ENCODE assay signal across 8 cellular contexts in genomic region chr19:2477141-2477710, GRCh38. TPM values are rescaled to one million over a fixed set of nuclear protein-coding genes. Genes with fewer than 3 reads are reported as not detected.
A peak's percentile ranks its signal among the peaks of the same experiment; 100 is the strongest.
DNase-seq lines count a peak whose midpoint lies in the region; TF ChIP-seq lines count a peak whose summit lies in the region.

No MANE protein-coding gene starts in this region.

- peak overlapping the region in 1 of 2 experiments; percentile 2 for H3K23ac ChIP-seq in mesenchymal stem cell (ENCODE audit: low read length in 2 of 2)

- H4K8ac ChIP-seq in mesenchymal stem cell (ENCODE audit: low read length), result no peak overlapping the region

- under 1% methylated on average over 27 of the region's 27 CpGs for WGBS in mesenchymal stem cell
- WGBS in thyroid gland, 2 donors, result 2 to 20% methylated on average over 9 of the region's 27 CpGs

- no peak for TF ChIP-seq CTCF in thyroid gland (IDR thresholded peaks at IDR 0.05)
- TF ChIP-seq CTCF in GM20000 (IDR thresholded peaks at IDR 0.05; ENCODE audit: extremely low read depth, missing control alignments), result no peak

- DNase-seq in SK-N-MC (ENCODE audit: low read depth, low spot score), result no peak
- DNase-seq in dermis blood vessel endothelial cell, result peak; percentile 31
- DNase-seq in mesenchymal stem cell, result peak; percentile 47
- peak; percentile 54 to 73 for DNase-seq in thyroid gland
- no peak for DNase-seq in iPS-NIHi7 (ENCODE audit: extremely low spot score)
- DNase-seq in GM20000 (ENCODE audit: low spot score), result no peak
- DNase-seq in NCI-H510A (lab: John Stamatoyannopoulos, UW), result no peak

- peak overlapping the region in 1 of 2 experiments; percentile 5 for H2BK12ac ChIP-seq in mesenchymal stem cell (ENCODE audit: low read length in 2 of 2)

- H3K18ac ChIP-seq in mesenchymal stem cell (ENCODE audit: low read depth in 1 of 2, low read length in 2 of 2), result peak overlapping the region; percentile 88 to 97

- H4K91ac ChIP-seq in mesenchymal stem cell (ENCODE audit: low read length), result no peak overlapping the region

- peak in 1 of 2 donors; percentile 48 for TF ChIP-seq POLR2A in thyroid gland (IDR thresholded peaks at IDR 0.05)

- H3K27ac ChIP-seq in SK-N-MC, result no peak overlapping the region
- peak overlapping the region; percentile 95 for H3K27ac ChIP-seq in mesenchymal stem cell (ENCODE audit: low read length, poor library complexity, severe bottlenecking)
- peak overlapping the region; percentile 94 to 99 (median 98) for H3K27ac ChIP-seq in thyroid gland

- H3K36me3 ChIP-seq in ES-I3 (ENCODE audit: insufficient read depth, low read length) (no peaks in the 10 kb centered on the region), SK-N-MC (ENCODE audit: insufficient read depth, low read length) (no peaks in the 10 kb centered on the region), mesenchymal stem cell (ENCODE audit: control insufficient read depth in 1 of 2, insufficient read depth in 2 of 2, low read depth in 1 of 2, low read length in 2 of 2) (peaks cover 4 to 18% of the 10 kb centered on the region in 2 experiments), thyroid gland (peaks cover 9 to 17% of the 10 kb centered on the region in 2 donors)

- H2AK5ac ChIP-seq in mesenchymal stem cell (ENCODE audit: low read length, severe bottlenecking), result no peak overlapping the region

- peaks cover 2% of the 10 kb centered on the region for H3K79me1 ChIP-seq in mesenchymal stem cell (replicated peaks; ENCODE audit: low read length, poor library complexity, severe bottlenecking)

- no peak overlapping the region for H2BK15ac ChIP-seq in mesenchymal stem cell (ENCODE audit: low read depth, poor library complexity, severe bottlenecking)

- H3K9ac ChIP-seq in ES-I3 (ENCODE audit: low read depth, low read length) (peak overlapping the region; percentile 89), SK-N-MC (ENCODE audit: insufficient read length) (no peak overlapping the region), mesenchymal stem cell (ENCODE audit: low read length) (peak overlapping the region; percentile 92)

- peak overlapping the region; percentile 96 for H3K4me3 ChIP-seq in SK-N-MC
- H3K4me3 ChIP-seq in mesenchymal stem cell (ENCODE audit: insufficient read depth in 1 of 2, low read depth in 1 of 2, low read length in 2 of 2), result peak overlapping the region; percentile 80 to 99
- H3K4me3 ChIP-seq in thyroid gland (replicated peaks in 1 of 3), result peak overlapping the region; percentile 93 to 100 (median 99)

- peak overlapping the region; percentile 86 for H3K4me2 ChIP-seq in mesenchymal stem cell (ENCODE audit: low read length, poor library complexity, severe bottlenecking)

- H2BK5ac ChIP-seq in mesenchymal stem cell (ENCODE audit: low read depth, low read length, poor library complexity, severe bottlenecking), result no peak overlapping the region

- H3K14ac ChIP-seq in mesenchymal stem cell (ENCODE audit: low read length in 2 of 2), result peak overlapping the region in 1 of 2 experiments; percentile 88

- intact Hi-C loops in thyroid gland (cut with DNase I), result loop anchor here (5.0 kb wide), 2 partner anchors 65 to 135 kb away; no protein-coding TSS in a partner anchor

- H3K4me1 ChIP-seq in ES-I3 (ENCODE audit: insufficient read depth, low read length), result no peaks in the 10 kb centered on the region
- peaks cover 21% of the 10 kb centered on the region for H3K4me1 ChIP-seq in mesenchymal stem cell (ENCODE audit: control insufficient read depth, insufficient read depth, low read depth, low read length)
- peaks cover 16 to 31% of the 10 kb centered on the region in 2 donors for H3K4me1 ChIP-seq in thyroid gland

- no peak overlapping the region for H2BK120ac ChIP-seq in mesenchymal stem cell (ENCODE audit: low read depth, low read length)

- H2AFZ ChIP-seq in mesenchymal stem cell (ENCODE audit: low read depth, low read length), result no peak overlapping the region

- peak overlapping the region in 1 of 2 experiments; percentile 6 for H3K4ac ChIP-seq in mesenchymal stem cell (ENCODE audit: low read depth in 1 of 2, low read length in 2 of 2)

- H3K9me3 ChIP-seq in ES-I3 (ENCODE audit: control insufficient read depth, insufficient read depth, low read length) (no peaks in the 10 kb centered on the region), SK-N-MC (ENCODE audit: low read depth, low read length) (no peaks in the 10 kb centered on the region), mesenchymal stem cell (ENCODE audit: control insufficient read depth, low read length) (no peaks in the 10 kb centered on the region), thyroid gland (no peaks in the 10 kb centered on the region)

- H3K27me3 ChIP-seq in mesenchymal stem cell (ENCODE audit: control insufficient read depth in 1 of 2, insufficient read depth in 1 of 2, low read length in 2 of 2), result no peaks in the 10 kb centered on the region
- no peaks in the 10 kb centered on the region for H3K27me3 ChIP-seq in thyroid gland

RNA-seq across cellular contexts. Expression of gene GADD45B, which starts 1.3 kb away (rescaled TPM):
- total RNA-seq in dermis blood vessel endothelial cell (53.4 and 114 TPM in 2 replicates), thyroid gland (100 to 1,000 TPM; 148 to 250 (median 195) TPM)
- polyA plus RNA-seq in mesenchymal stem cell (2013, experiment 1 of 2), result 57.8 TPM
- polyA plus RNA-seq in mesenchymal stem cell (2013, experiment 2 of 2), result 51.9 TPM

RNA-seq across cellular contexts. Expression of gene LMNB2, which starts 20.5 kb away (rescaled TPM):
- total RNA-seq in dermis blood vessel endothelial cell (57.3 and 179 TPM in 2 replicates), thyroid gland (10 to 100 TPM; 14.4 to 34.6 (median 27.6) TPM)
- 37.7 TPM for polyA plus RNA-seq in mesenchymal stem cell (2013, experiment 1 of 2)
- 35.4 TPM for polyA plus RNA-seq in mesenchymal stem cell (2013, experiment 2 of 2)

RNA-seq across cellular contexts. Expression of gene TIMM13, which starts 49.8 kb away (rescaled TPM):
- total RNA-seq in dermis blood vessel endothelial cell (48.3 and 53.5 TPM in 2 replicates), thyroid gland (10 to 100 TPM; 27.4 to 52.9 (median 45.0) TPM)
- polyA plus RNA-seq in mesenchymal stem cell (2013, experiment 1 of 2), result 92.8 TPM
- 91.7 TPM for polyA plus RNA-seq in mesenchymal stem cell (2013, experiment 2 of 2)

Comparison
In these comparisons a context has a peak if more than half of its experiments do, and no peak if none do; other contexts are left out.
1. DNase-seq: peak in dermis blood vessel endothelial cell (single experiment), mesenchymal stem cell (single experiment) and thyroid gland (2 of 2); none in SK-N-MC (single experiment), iPS-NIHi7 (single experiment), GM20000 (single experiment) and NCI-H510A (single experiment).
2. Peak in every context shown above with its lines, with median percentiles within 50 percentile points of each other: H3K4me3 ChIP-seq.